19 cellular contexts compared by ENCODE assay signal in the genomic region with DNA sequence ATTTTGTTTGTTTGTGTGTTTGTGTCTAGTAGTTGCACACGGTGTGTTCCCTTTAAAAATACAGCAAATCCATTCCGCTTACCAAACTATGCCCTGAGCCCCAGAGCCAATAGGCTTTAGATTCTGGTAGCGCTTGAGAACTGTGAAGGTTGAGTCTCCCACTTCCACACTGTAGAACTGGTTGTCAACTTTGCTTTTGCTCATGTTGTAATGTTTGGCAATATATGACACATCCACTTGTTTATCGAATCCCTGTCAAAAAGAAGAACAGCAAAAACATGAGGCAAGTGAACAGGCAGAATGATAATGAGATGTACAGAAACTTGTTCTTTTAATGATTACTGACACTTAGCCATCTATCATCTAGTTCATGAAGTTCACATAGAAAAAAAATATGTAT.
A peak's percentile ranks its signal among the peaks of the same experiment; 100 is the strongest.
DNase-seq lines count a peak whose midpoint lies in the region; FAIRE-seq and TF ChIP-seq lines count a peak whose summit lies in the region.
"Had no signal": no experiment of that assay in that cellular context is flagged by ENCODE, and none has a peak within 500 bp of the region (broad histone marks: within the 10 kb centered on the region; RNA-seq: fewer than 3 reads in every experiment).

No MANE protein-coding gene starts in this region.

- H3K4me3 ChIP-seq in astrocyte (ENCODE audit: insufficient read depth, low read depth, low read length) (no peak overlapping the region), neuronal stem cell (ENCODE audit: low read length in 2 of 2) (no peak overlapping the region), OCI-LY7 (ENCODE audit: low read depth, low read length, poor library complexity, severe bottlenecking) (no peak overlapping the region)
- H3K4me3 ChIP-seq: GM23338 had no signal

- no peak overlapping the region for H4K91ac ChIP-seq in neuronal stem cell (ENCODE audit: low read depth, low read length, poor library complexity)

- H3K9me3 ChIP-seq in astrocyte (ENCODE audit: insufficient read depth, low read depth, low read length) (no peaks in the 10 kb centered on the region), neuronal stem cell (replicated peaks in 1 of 2; ENCODE audit: control insufficient read depth in 2 of 2, insufficient read depth in 1 of 2, low read depth in 1 of 2, low read length in 2 of 2) (no peaks in the 10 kb centered on the region), OCI-LY7 (ENCODE audit: low read length) (no peaks in the 10 kb centered on the region)
- H3K9me3 ChIP-seq: BE2C, Caco-2 had no signal

- H2BK120ac ChIP-seq in neuronal stem cell (ENCODE audit: low read depth, low read length), result no peak overlapping the region

- no peaks in the 10 kb centered on the region for H3K79me2 ChIP-seq in astrocyte (ENCODE audit: insufficient read depth, low read length)
- H3K79me2 ChIP-seq in OCI-LY7 (ENCODE audit: insufficient read depth, low read depth, low read length), result no peaks in the 10 kb centered on the region

- no peak overlapping the region for H3K4me2 ChIP-seq in astrocyte (ENCODE audit: low read length)
- no peak overlapping the region for H3K4me2 ChIP-seq in neuronal stem cell (ENCODE audit: insufficient read depth, low read length, poor library complexity, severe bottlenecking)
- no peak overlapping the region for H3K4me2 ChIP-seq in OCI-LY7 (ENCODE audit: low read length)
- H3K4me2 ChIP-seq: GM23338 had no signal

- no peak overlapping the region for H3K27ac ChIP-seq in astrocyte (ENCODE audit: low read depth, low read length)
- peak overlapping the region; percentile 49 for H3K27ac ChIP-seq in neuronal stem cell (replicated peaks; ENCODE audit: low read length)
- no peak overlapping the region for H3K27ac ChIP-seq in OCI-LY7 (ENCODE audit: low read depth, low read length, poor library complexity, severe bottlenecking)
- H3K27ac ChIP-seq: HL-60 had no signal

- H3K9me2 ChIP-seq in OCI-LY7 (ENCODE audit: insufficient read depth, low read length), result no peaks in the 10 kb centered on the region

- H3K27me3 ChIP-seq in astrocyte (ENCODE audit: insufficient read depth, low read length) (no peaks in the 10 kb centered on the region), neuronal stem cell (ENCODE audit: control insufficient read depth in 3 of 3, insufficient read depth in 3 of 3, low read depth in 1 of 3, low read length in 3 of 3) (no peaks in the 10 kb centered on the region)
- H3K27me3 ChIP-seq: BE2C had no signal

- H4K20me1 ChIP-seq in astrocyte (ENCODE audit: insufficient read depth, low read length), result no peaks in the 10 kb centered on the region
- no peaks in the 10 kb centered on the region for H4K20me1 ChIP-seq in OCI-LY7 (ENCODE audit: insufficient read depth, low read length)

- no peak overlapping the region for H3K27ac Mint-ChIP-seq in astrocyte (ENCODE audit: unreplicated experiment)
- H3K27ac Mint-ChIP-seq: CD4-positive, CD25-positive, alpha-beta regulatory T cell; CD8-positive, alpha-beta memory T cell; GM23338 had no signal

- H4K8ac ChIP-seq in neuronal stem cell (ENCODE audit: low read depth, low read length), result no peak overlapping the region

- H3K36me3 Mint-ChIP-seq in astrocyte (ENCODE audit: low read depth, unreplicated experiment), result no peaks in the 10 kb centered on the region
- H3K36me3 Mint-ChIP-seq: CD4-positive, CD25-positive, alpha-beta regulatory T cell; CD8-positive, alpha-beta memory T cell had no signal

- H3K27me3 Mint-ChIP-seq in astrocyte (ENCODE audit: low read depth, unreplicated experiment), result no peaks in the 10 kb centered on the region
- H3K27me3 Mint-ChIP-seq: CD4-positive, CD25-positive, alpha-beta regulatory T cell; CD8-positive, alpha-beta memory T cell had no signal

- H3K14ac ChIP-seq in neuronal stem cell (ENCODE audit: low read length), result no peak overlapping the region

- H3K9ac ChIP-seq in astrocyte (ENCODE audit: low read length) (no peak overlapping the region), neuronal stem cell (ENCODE audit: low read depth, low read length, poor library complexity) (no peak overlapping the region)

- no peak overlapping the region for H2BK5ac ChIP-seq in neuronal stem cell (ENCODE audit: low read length)

- H3K4me1 Mint-ChIP-seq in astrocyte (ENCODE audit: low read depth, unreplicated experiment), result peaks cover 11% of the 10 kb centered on the region
- H3K4me1 Mint-ChIP-seq: CD4-positive, CD25-positive, alpha-beta regulatory T cell; CD8-positive, alpha-beta memory T cell had no signal

- CTCF ChIA-PET in OCI-LY7 (lab: Charles Lee; ENCODE audit: unreplicated experiment), result no interaction called here

- H3K9me3 Mint-ChIP-seq in astrocyte (ENCODE audit: unreplicated experiment), result no peaks in the 10 kb centered on the region
- H3K9me3 Mint-ChIP-seq: GM23338 had no signal

- H3K36me3 ChIP-seq in astrocyte (ENCODE audit: insufficient read depth, low read length), result no peaks in the 10 kb centered on the region
- peaks cover 0 to 55% of the 10 kb centered on the region in 2 donors for H3K36me3 ChIP-seq in neuronal stem cell (replicated peaks in 1 of 2; ENCODE audit: control insufficient read depth in 2 of 2, insufficient read depth in 2 of 2, low read length in 2 of 2)
- no peaks in the 10 kb centered on the region for H3K36me3 ChIP-seq in OCI-LY7 (ENCODE audit: insufficient read depth, low read length)
- H3K36me3 ChIP-seq: BE2C had no signal

- no peak for TF ChIP-seq CTCF in astrocyte (IDR thresholded peaks at IDR 0.05; ENCODE audit: insufficient read depth, low read depth, low read length)
- TF ChIP-seq CTCF in OCI-LY7 (conservative IDR thresholded peaks at IDR 0.05; ENCODE audit: low read length), result no peak

- H3K18ac ChIP-seq in neuronal stem cell (ENCODE audit: low read length), result no peak overlapping the region

- intact Hi-C loops in OCI-LY7 (cut with micrococcal nuclease; ENCODE audit: unreplicated experiment), result no loop called here

- WGBS in neuronal stem cell (ENCODE audit: extremely low coverage in 2 of 2, insufficient read length in 2 of 2, insufficient replicate concordance in 1 of 2), 2 donors, result no CpG with 5 or more reads among the region's 4 CpGs

- DNase-seq in astrocyte (ENCODE audit: low read depth), result no peak
- DNase-seq in iris pigment epithelial cell (ENCODE audit: low read depth), result peak; percentile 18
- DNase-seq in neuronal stem cell (ENCODE audit: low spot score), result no peak
- no peak for DNase-seq in COLO668 (lab: John Stamatoyannopoulos, UW; ENCODE audit: unreplicated experiment)
- DNase-seq in OCI-LY7 (ENCODE audit: low spot score), result no peak
- no peak for DNase-seq in SIG-M5 treated with dmso at 0.1 percent for 504 hours (lab: John Stamatoyannopoulos, UW; ENCODE audit: unreplicated experiment)
- DNase-seq: ACHN; BE2C; C1 segment of cervical spinal cord; Caco-2; CD4-positive, CD25-positive, alpha-beta regulatory T cell; CD8-positive, alpha-beta memory T cell; HCEC 1CT had no signal

- H2BK15ac ChIP-seq in neuronal stem cell (ENCODE audit: low read length), result no peak overlapping the region

- peak; percentile 72 for FAIRE-seq in astrocyte (lab: Jason Lieb, UNC)
- FAIRE-seq: A204.1, D721Med, GM12891, H54 had no signal

- H3K4me1 ChIP-seq in astrocyte (ENCODE audit: insufficient read depth, low read length), result no peaks in the 10 kb centered on the region
- H3K4me1 ChIP-seq in neuronal stem cell (ENCODE audit: control insufficient read depth in 2 of 2, insufficient read depth in 1 of 2, low read depth in 1 of 2, low read length in 2 of 2), result peaks cover 0 to 5% of the 10 kb centered on the region in 2 donors
- H3K4me1 ChIP-seq in OCI-LY7 (ENCODE audit: insufficient read depth, low read length, poor library complexity, severe bottlenecking), result no peaks in the 10 kb centered on the region
- H3K4me1 ChIP-seq: BE2C, Caco-2 had no signal

- POLR2A ChIA-PET in OCI-LY7 (lab: Charles Lee), result no interaction called here

- BruUV-seq in OCI-LY7 (replicated peaks; lab: Mats Ljungman, UMichigan), result no TSS peak

- H3K4me3 Mint-ChIP-seq in astrocyte (ENCODE audit: unreplicated experiment), result no peak overlapping the region
- H3K4me3 Mint-ChIP-seq: CD4-positive, CD25-positive, alpha-beta regulatory T cell; CD8-positive, alpha-beta memory T cell; GM23338 had no signal

- no peaks in the 10 kb centered on the region for H3K79me1 ChIP-seq in neuronal stem cell (ENCODE audit: low read depth, low read length)

- H3K4ac ChIP-seq in neuronal stem cell (ENCODE audit: low read length), result no peak overlapping the region

- no peak overlapping the region for H2AK5ac ChIP-seq in neuronal stem cell (ENCODE audit: low read depth, low read length)

- H2AFZ ChIP-seq in astrocyte (ENCODE audit: low read depth, low read length) (no peak overlapping the region), neuronal stem cell (ENCODE audit: low read length) (no peak overlapping the region), OCI-LY7 (ENCODE audit: low read length) (no peak overlapping the region)
- H2AFZ ChIP-seq: GM23338 had no signal

- no peak overlapping the region for H2BK12ac ChIP-seq in neuronal stem cell (ENCODE audit: low read length)

- H3K23ac ChIP-seq in neuronal stem cell (ENCODE audit: low read depth, low read length, poor library complexity), result no peak overlapping the region
